27 cellular contexts compared by ENCODE assay signal in genomic region chr9:136896027-136896426, GRCh38.
"Had no signal": no experiment of that assay in that cellular context is flagged by ENCODE, and none has a peak within 500 bp of the region (broad histone marks: within the 10 kb centered on the region; RNA-seq: fewer than 3 reads in every experiment).

No MANE protein-coding gene starts in this region.

- H3K27me3 ChIP-seq: body of pancreas, cardiac muscle cell, foreskin keratinocyte, sigmoid colon, upper lobe of right lung had no signal

- H3K9me3 Mint-ChIP-seq: activated B cell treated with CpG ODN at 0.5 μM for 24 hours; activated CD8-positive, alpha-beta T cell treated with anti-CD3 and anti-CD28 coated beads for 36 hours; activated naive CD4-positive, alpha-beta T cell treated with anti-CD3 and anti-CD28 coated beads, Interleukin-2, amount 10 ng/mL, durations not matched to agents 7 days and 5 days; activated T-cell treated with anti-CD3 and anti-CD28 coated beads, Interleukin-2, amount 50 U/mL, for 4 hours; dendritic cell treated with granulocyte-macrophage colony-stimulating factor and Interleukin-4, amounts not matched to agents 40 ng/mL and 50 ng/mL, for 4 days; immature natural killer cell; nephron progenitor cell had no signal

- H3K9me3 ChIP-seq: body of pancreas, lower lobe of right lung, mucosa of descending colon, sigmoid colon, SK-N-SH, thoracic aorta, upper lobe of right lung had no signal

- H3K27ac ChIP-seq: body of pancreas, cardiac muscle cell, foreskin keratinocyte, lower lobe of right lung, sigmoid colon, thoracic aorta, upper lobe of right lung had no signal

- H3K27me3 Mint-ChIP-seq: activated B cell treated with CpG ODN at 0.5 μM for 24 hours; activated CD8-positive, alpha-beta T cell treated with anti-CD3 and anti-CD28 coated beads for 36 hours; activated naive CD4-positive, alpha-beta T cell treated with anti-CD3 and anti-CD28 coated beads, Interleukin-2, amount 10 ng/mL, durations not matched to agents 7 days and 5 days; dendritic cell treated with granulocyte-macrophage colony-stimulating factor and Interleukin-4, amounts not matched to agents 40 ng/mL and 50 ng/mL, for 4 days had no signal

- H3K4me3 ChIP-seq: body of pancreas, cardiac muscle cell, lower lobe of right lung, mucosa of descending colon, sigmoid colon, smooth muscle cell, thoracic aorta, upper lobe of right lung had no signal

- DNase-seq: activated B cell treated with CpG ODN at 0.5 μM for 24 hours; activated CD4-positive, alpha-beta T cell treated with anti-CD3 and anti-CD28 coated beads for 4 hours; activated CD8-positive, alpha-beta T cell treated with anti-CD3 and anti-CD28 coated beads for 36 hours; activated effector memory CD4-positive, alpha-beta T cell treated with anti-CD3 and anti-CD28 coated beads, Interleukin-2, amount 50 U/mL, for 16 hours; activated naive CD4-positive, alpha-beta T cell treated with anti-CD3 and anti-CD28 coated beads, Interleukin-2, amount 10 ng/mL, durations not matched to agents 7 days and 5 days; activated T-cell treated with anti-CD3 and anti-CD28 coated beads, Interleukin-2, amount 50 U/mL, for 4 hours; anterior cingulate cortex; body of pancreas; effector CD4-positive, alpha-beta T cell; foreskin keratinocyte; immature natural killer cell; lower lobe of right lung; mesendoderm; mucosa of descending colon; nephron progenitor cell; occipital lobe; sigmoid colon; SK-N-SH; stimulated activated CD4-positive, alpha-beta T cell treated with anti-CD3 and anti-CD28 coated beads, Interleukin-15, amount 100 ng/mL, for 24 hours; stimulated activated naive CD4-positive, alpha-beta T cell treated with Interleukin-2 at 50 U/mL for 16 hours; T-helper 9 cell; upper lobe of right lung had no signal

- H3K27ac Mint-ChIP-seq: activated CD8-positive, alpha-beta T cell treated with anti-CD3 and anti-CD28 coated beads for 36 hours; activated naive CD4-positive, alpha-beta T cell treated with anti-CD3 and anti-CD28 coated beads, Interleukin-2, amount 10 ng/mL, durations not matched to agents 7 days and 5 days; dendritic cell treated with granulocyte-macrophage colony-stimulating factor and Interleukin-4, amounts not matched to agents 40 ng/mL and 50 ng/mL, for 4 days; nephron progenitor cell had no signal

- H3K4me2 ChIP-seq: SK-N-SH, smooth muscle cell had no signal

- H3K9me2 ChIP-seq: SK-N-SH had no signal

- ATAC-seq: activated CD8-positive, alpha-beta T cell treated with anti-CD3 and anti-CD28 coated beads for 36 hours; activated T-cell treated with anti-CD3 and anti-CD28 coated beads, Interleukin-2, amount 50 U/mL, for 4 hours; body of pancreas; foreskin keratinocyte; left lobe of liver; lower lobe of right lung; mucosa of descending colon; upper lobe of right lung had no signal

- H3K4me3 Mint-ChIP-seq: activated B cell treated with CpG ODN at 0.5 μM for 24 hours; activated CD8-positive, alpha-beta T cell treated with anti-CD3 and anti-CD28 coated beads for 36 hours; activated naive CD4-positive, alpha-beta T cell treated with anti-CD3 and anti-CD28 coated beads, Interleukin-2, amount 10 ng/mL, durations not matched to agents 7 days and 5 days; activated T-cell treated with anti-CD3 and anti-CD28 coated beads, Interleukin-2, amount 50 U/mL, for 4 hours; dendritic cell treated with granulocyte-macrophage colony-stimulating factor and Interleukin-4, amounts not matched to agents 40 ng/mL and 50 ng/mL, for 4 days; immature natural killer cell; nephron progenitor cell had no signal
